Comparison of ENCODE assay signal across 1 cellular context in the genomic region with DNA sequence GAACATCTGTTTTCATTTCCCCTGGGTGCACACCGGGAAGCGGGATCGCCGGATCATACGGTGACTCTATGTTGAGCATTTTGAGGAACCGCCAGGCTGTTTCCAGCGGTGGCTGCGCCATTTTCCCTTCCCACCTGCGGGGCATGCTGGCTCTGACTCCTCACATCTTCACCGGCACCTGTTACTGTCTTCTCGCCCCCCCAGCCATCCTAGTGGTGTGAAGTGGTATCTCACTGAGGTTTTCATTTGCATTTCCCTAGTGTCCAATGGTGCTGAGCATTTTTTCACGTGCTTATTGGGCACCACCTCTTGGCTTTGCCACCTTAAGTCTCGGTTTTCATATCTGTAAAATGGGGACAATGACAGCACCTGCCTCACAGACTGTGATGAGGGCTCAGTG.
TF ChIP-seq lines count a peak whose summit lies in the region.

No MANE protein-coding gene starts in this region.

TF ChIP-seq in IMR-90, 13 proteins besides CTCF, POLR2A, EP300 and RAD21 (continued from another document):
- TF ChIP-seq, protein P1, sequence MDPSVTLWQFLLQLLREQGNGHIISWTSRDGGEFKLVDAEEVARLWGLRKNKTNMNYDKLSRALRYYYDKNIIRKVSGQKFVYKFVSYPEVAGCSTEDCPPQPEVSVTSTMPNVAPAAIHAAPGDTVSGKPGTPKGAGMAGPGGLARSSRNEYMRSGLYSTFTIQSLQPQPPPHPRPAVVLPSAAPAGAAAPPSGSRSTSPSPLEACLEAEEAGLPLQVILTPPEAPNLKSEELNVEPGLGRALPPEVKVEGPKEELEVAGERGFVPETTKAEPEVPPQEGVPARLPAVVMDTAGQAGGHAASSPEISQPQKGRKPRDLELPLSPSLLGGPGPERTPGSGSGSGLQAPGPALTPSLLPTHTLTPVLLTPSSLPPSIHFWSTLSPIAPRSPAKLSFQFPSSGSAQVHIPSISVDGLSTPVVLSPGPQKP (IDR thresholded peaks at IDR 0.05; ENCODE audit: borderline replicate concordance, low read depth, low read length), result no peak
- no peak for TF ChIP-seq USF2 (IDR thresholded peaks at IDR 0.05; ENCODE audit: low read depth, low read length)
- TF ChIP-seq RFX5 (IDR thresholded peaks at IDR 0.05; ENCODE audit: low read depth, low read length), result no peak
- TF ChIP-seq CEBPB (IDR thresholded peaks at IDR 0.05; ENCODE audit: low read depth, low read length), result no peak
- no peak for TF ChIP-seq SMC3 (IDR thresholded peaks at IDR 0.05; ENCODE audit: low read depth, low read length)
- no peak for TF ChIP-seq MAFK (IDR thresholded peaks at IDR 0.05; ENCODE audit: low read depth, low read length)
